In genomic region chr11:56624661-56625110, GRCh38 we compare ENCODE assay signal across 9 cellular contexts. TPM values are rescaled to one million over a fixed set of nuclear protein-coding genes. Genes with fewer than 3 reads are reported as not detected.
DNase-seq lines count a peak whose midpoint lies in the region; ATAC-seq, FAIRE-seq and TF ChIP-seq lines count a peak whose summit lies in the region.
"Had no signal": no experiment of that assay in that cellular context is flagged by ENCODE, and none has a peak within 500 bp of the region (broad histone marks: within the 10 kb centered on the region; RNA-seq: fewer than 3 reads in every experiment).

No MANE protein-coding gene starts in this region.

- H3F3A ChIP-seq in SU-DHL-6 (ENCODE audit: insufficient read depth): no peaks in the 10 kb centered on the region

- H3K9me3 ChIP-seq in SU-DHL-6 (ENCODE audit: insufficient read depth, low read length): no peaks in the 10 kb centered on the region
- no peaks in the 10 kb centered on the region for H3K9me3 ChIP-seq in iPS DF 6.9 (ENCODE audit: control insufficient read depth, insufficient read depth, low read length)

- H3K27me3 Mint-ChIP-seq in activated CD8-positive, alpha-beta T cell treated with anti-CD3 and anti-CD28 coated beads for 36 hours: no peaks in the 10 kb centered on the region
- H3K27me3 Mint-ChIP-seq in activated CD8-positive, alpha-beta T cell treated with anti-CD3 and anti-CD28 coated beads, Interleukin-2, amount 10 ng/mL, durations not matched to agents 7 days and 5 days (ENCODE audit: low read depth): no peaks in the 10 kb centered on the region
- H3K27me3 Mint-ChIP-seq in CD14-positive monocyte (ENCODE audit: low read depth in 3 of 3): peaks cover 0 to 1% (median 0%) of the 10 kb centered on the region in 3 donors

- H3K27ac Mint-ChIP-seq in activated CD8-positive, alpha-beta T cell treated with anti-CD3 and anti-CD28 coated beads for 36 hours: no peak overlapping the region
- no peak overlapping the region for H3K27ac Mint-ChIP-seq in activated CD8-positive, alpha-beta T cell treated with anti-CD3 and anti-CD28 coated beads, Interleukin-2, amount 10 ng/mL, durations not matched to agents 7 days and 5 days
- H3K27ac Mint-ChIP-seq in CD14-positive monocyte: no peak overlapping the region

- intact Hi-C loops in activated CD8-positive, alpha-beta T cell treated with anti-CD3 and anti-CD28 coated beads for 36 hours (cut with micrococcal nuclease): no loop called here
- intact Hi-C loops in CD14-positive monocyte (cut with micrococcal nuclease): no loop called here

- peak; percentile 3 for DNase-seq in activated CD8-positive, alpha-beta T cell treated with anti-CD3 and anti-CD28 coated beads for 36 hours
- DNase-seq in activated CD8-positive, alpha-beta T cell treated with anti-CD3 and anti-CD28 coated beads, Interleukin-2, amount 10 ng/mL, durations not matched to agents 7 days and 5 days: no peak
- DNase-seq in HPDE6-E6E7 (ENCODE audit: extremely low spot score) (peak; percentile 48), iPS DF 6.9 (ENCODE audit: low read depth, low spot score) (peak; percentile 25), urothelium cell line (ENCODE audit: low spot score) (peak; percentile 63), KG1 (lab: John Stamatoyannopoulos, UW) (no peak), CD14-positive monocyte (ENCODE audit: low spot score) (no peak)

- H3K36me3 ChIP-seq in SU-DHL-6 (ENCODE audit: low read length) (no peaks in the 10 kb centered on the region), iPS DF 6.9 (ENCODE audit: control insufficient read depth, insufficient read depth, low read length) (no peaks in the 10 kb centered on the region)

- H3K4me3 ChIP-seq in SU-DHL-6 (ENCODE audit: insufficient read depth, low read length, poor library complexity, severe bottlenecking): no peak overlapping the region
- H3K4me3 ChIP-seq in iPS DF 6.9 (ENCODE audit: low read length): no peak overlapping the region

- no peaks in the 10 kb centered on the region for H4K20me1 ChIP-seq in SU-DHL-6 (ENCODE audit: low read depth, low read length)

- TF ChIP-seq CTCF in activated CD8-positive, alpha-beta T cell treated with anti-CD3 and anti-CD28 coated beads for 36 hours (IDR thresholded peaks at IDR 0.05): no peak
- TF ChIP-seq CTCF in SU-DHL-6 (IDR thresholded peaks at IDR 0.05; ENCODE audit: insufficient read depth, low read length, poor library complexity, severe bottlenecking): peak; percentile 28
- no peak for TF ChIP-seq CTCF in CD14-positive monocyte (IDR thresholded peaks at IDR 0.05)

- H3K27me3 ChIP-seq in SU-DHL-6 (ENCODE audit: low read length) (no peaks in the 10 kb centered on the region), iPS DF 6.9 (ENCODE audit: control insufficient read depth, insufficient read depth, low read length) (no peaks in the 10 kb centered on the region)

- no peak for FAIRE-seq in urothelium cell line (lab: Jason Lieb, UNC)
- FAIRE-seq: G401.6 had no signal

- no peak overlapping the region for H3K9ac ChIP-seq in SU-DHL-6 (ENCODE audit: low read length)

- ATAC-seq in activated CD8-positive, alpha-beta T cell treated with anti-CD3 and anti-CD28 coated beads for 36 hours: peak; percentile 69
- ATAC-seq in activated CD8-positive, alpha-beta T cell treated with anti-CD3 and anti-CD28 coated beads, Interleukin-2, amount 10 ng/mL, durations not matched to agents 7 days and 5 days: no peak

- H3K27ac ChIP-seq in SU-DHL-6 (ENCODE audit: low read depth, low read length): no peak overlapping the region
- H3K27ac ChIP-seq in iPS DF 6.9 (ENCODE audit: low read length): no peak overlapping the region

- no peak overlapping the region for H3K4me3 Mint-ChIP-seq in activated CD8-positive, alpha-beta T cell treated with anti-CD3 and anti-CD28 coated beads for 36 hours
- no peak overlapping the region for H3K4me3 Mint-ChIP-seq in activated CD8-positive, alpha-beta T cell treated with anti-CD3 and anti-CD28 coated beads, Interleukin-2, amount 10 ng/mL, durations not matched to agents 7 days and 5 days
- H3K4me3 Mint-ChIP-seq in CD14-positive monocyte: no peak overlapping the region

- POLR2A ChIA-PET in activated CD8-positive, alpha-beta T cell treated with anti-CD3 and anti-CD28 coated beads for 36 hours (lab: Charles Lee): no interaction called here
- POLR2A ChIA-PET in activated CD8-positive, alpha-beta T cell treated with anti-CD3 and anti-CD28 coated beads, Interleukin-2, amount 10 ng/mL, durations not matched to agents 7 days and 5 days (lab: Charles Lee): no interaction called here

- H3K9me2 ChIP-seq in SU-DHL-6 (replicated peaks; ENCODE audit: insufficient read depth, low read length): no peaks in the 10 kb centered on the region

- H3K4me2 ChIP-seq in SU-DHL-6 (ENCODE audit: low read depth, low read length, poor library complexity, severe bottlenecking): no peak overlapping the region

- peaks cover 8% of the 10 kb centered on the region for H3K9me3 Mint-ChIP-seq in activated CD8-positive, alpha-beta T cell treated with anti-CD3 and anti-CD28 coated beads for 36 hours
- H3K9me3 Mint-ChIP-seq in activated CD8-positive, alpha-beta T cell treated with anti-CD3 and anti-CD28 coated beads, Interleukin-2, amount 10 ng/mL, durations not matched to agents 7 days and 5 days (ENCODE audit: insufficient read depth): peaks cover 6% of the 10 kb centered on the region
- H3K9me3 Mint-ChIP-seq in CD14-positive monocyte: peaks cover 0 to 2% (median 0%) of the 10 kb centered on the region in 7 donors

- no peaks in the 10 kb centered on the region for H3K36me3 Mint-ChIP-seq in activated CD8-positive, alpha-beta T cell treated with anti-CD3 and anti-CD28 coated beads for 36 hours (ENCODE audit: low read depth)
- no peaks in the 10 kb centered on the region for H3K36me3 Mint-ChIP-seq in activated CD8-positive, alpha-beta T cell treated with anti-CD3 and anti-CD28 coated beads, Interleukin-2, amount 10 ng/mL, durations not matched to agents 7 days and 5 days (ENCODE audit: low read depth)
- no peaks in the 10 kb centered on the region for H3K36me3 Mint-ChIP-seq in CD14-positive monocyte

- CTCF ChIA-PET in activated CD8-positive, alpha-beta T cell treated with anti-CD3 and anti-CD28 coated beads for 36 hours (lab: Charles Lee): interaction anchor here (1.4 kb wide), 1 partner anchor 160 kb away, joined by 3 read pairs; no protein-coding TSS in a partner anchor
- CTCF ChIA-PET in activated CD8-positive, alpha-beta T cell treated with anti-CD3 and anti-CD28 coated beads, Interleukin-2, amount 10 ng/mL, durations not matched to agents 7 days and 5 days (lab: Charles Lee): no interaction called here

- H3K4me1 Mint-ChIP-seq in activated CD8-positive, alpha-beta T cell treated with anti-CD3 and anti-CD28 coated beads for 36 hours (ENCODE audit: low read depth): no peaks in the 10 kb centered on the region
- no peaks in the 10 kb centered on the region for H3K4me1 Mint-ChIP-seq in activated CD8-positive, alpha-beta T cell treated with anti-CD3 and anti-CD28 coated beads, Interleukin-2, amount 10 ng/mL, durations not matched to agents 7 days and 5 days (ENCODE audit: low read depth)
- H3K4me1 Mint-ChIP-seq in CD14-positive monocyte: no peaks in the 10 kb centered on the region

- no peak overlapping the region for H2AFZ ChIP-seq in SU-DHL-6 (ENCODE audit: low read depth, low read length, severe bottlenecking)

- no peaks in the 10 kb centered on the region for H3K4me1 ChIP-seq in iPS DF 6.9 (ENCODE audit: control insufficient read depth, insufficient read depth, low read length)

- H3K79me2 ChIP-seq in SU-DHL-6 (ENCODE audit: insufficient read depth, low read length): no peaks in the 10 kb centered on the region

- no CpG with 5 or more reads among the region's 3 CpGs for WGBS in iPS DF 6.9 (ENCODE audit: insufficient coverage, insufficient read length)

RNA-seq across cellular contexts. Expression of gene OR5M1, which starts 10.0 kb away (rescaled TPM):
- total RNA-seq in activated CD8-positive, alpha-beta T cell treated with anti-CD3 and anti-CD28 coated beads for 36 hours: not detected
- not detected for total RNA-seq in activated CD8-positive, alpha-beta T cell treated with anti-CD3 and anti-CD28 coated beads, Interleukin-2, amount 10 ng/mL, durations not matched to agents 7 days and 5 days
- not detected for polyA plus RNA-seq in CD14-positive monocyte

RNA-seq across cellular contexts. Expression of gene OR5AP2, which starts 17.6 kb away (rescaled TPM):
- total RNA-seq in activated CD8-positive, alpha-beta T cell treated with anti-CD3 and anti-CD28 coated beads for 36 hours: not detected
- not detected for total RNA-seq in activated CD8-positive, alpha-beta T cell treated with anti-CD3 and anti-CD28 coated beads, Interleukin-2, amount 10 ng/mL, durations not matched to agents 7 days and 5 days
- not detected for polyA plus RNA-seq in CD14-positive monocyte

RNA-seq across cellular contexts. Expression of gene OR5AR1, which starts 38.8 kb away (rescaled TPM):
- total RNA-seq in activated CD8-positive, alpha-beta T cell treated with anti-CD3 and anti-CD28 coated beads for 36 hours: not detected
- not detected for total RNA-seq in activated CD8-positive, alpha-beta T cell treated with anti-CD3 and anti-CD28 coated beads, Interleukin-2, amount 10 ng/mL, durations not matched to agents 7 days and 5 days
- not detected for polyA plus RNA-seq in CD14-positive monocyte

RNA-seq across cellular contexts. Expression of gene OR5M10, which starts 47.2 kb away (rescaled TPM):
- not detected for total RNA-seq in activated CD8-positive, alpha-beta T cell treated with anti-CD3 and anti-CD28 coated beads for 36 hours
- not detected for total RNA-seq in activated CD8-positive, alpha-beta T cell treated with anti-CD3 and anti-CD28 coated beads, Interleukin-2, amount 10 ng/mL, durations not matched to agents 7 days and 5 days
- polyA plus RNA-seq in CD14-positive monocyte: not detected

Comparison
In these comparisons a context has a peak if more than half of its experiments do, and no peak if none do; other contexts are left out.
1. DNase-seq: peak in activated CD8-positive, alpha-beta T cell treated with anti-CD3 and anti-CD28 coated beads for 36 hours (single experiment), HPDE6-E6E7 (single experiment), iPS DF 6.9 (single experiment) and urothelium cell line (single experiment); none in activated CD8-positive, alpha-beta T cell treated with anti-CD3 and anti-CD28 coated beads, Interleukin-2, amount 10 ng/mL, durations not matched to agents 7 days and 5 days (single experiment), KG1 (single experiment) and CD14-positive monocyte (single experiment).